30 cellular contexts compared by ENCODE assay signal in the genomic region with DNA sequence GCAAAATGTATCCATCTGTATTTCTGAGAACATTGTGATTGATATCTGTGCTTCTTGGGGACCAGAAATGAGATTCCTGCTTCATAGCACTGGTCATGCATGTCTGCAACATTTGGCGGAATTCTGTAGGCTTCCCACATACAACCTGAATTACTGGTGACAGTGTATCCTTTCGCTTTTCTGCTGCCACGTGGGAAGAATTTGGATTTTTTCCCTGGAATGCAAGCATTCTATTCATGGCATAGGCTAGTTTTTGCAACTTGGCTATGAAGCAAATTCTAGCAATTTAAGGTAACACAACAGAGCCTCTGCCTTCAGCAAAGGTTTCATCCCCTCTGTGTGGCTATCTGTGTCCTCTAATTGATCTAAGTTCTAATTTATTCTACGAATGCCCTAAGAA.
A peak's percentile ranks its signal among the peaks of the same experiment; 100 is the strongest.
DNase-seq lines count a peak whose midpoint lies in the region; ATAC-seq, FAIRE-seq and TF ChIP-seq lines count a peak whose summit lies in the region.
"Had no signal": no experiment of that assay in that cellular context is flagged by ENCODE, and none has a peak within 500 bp of the region (broad histone marks: within the 10 kb centered on the region; RNA-seq: fewer than 3 reads in every experiment).

No MANE protein-coding gene starts in this region.

- H4K91ac ChIP-seq in H1 (replicated peaks; ENCODE audit: insufficient read length, low read length) = no peak overlapping the region
- no peak overlapping the region for H4K91ac ChIP-seq in mesenchymal stem cell (ENCODE audit: low read length)

- H3K9me3 ChIP-seq in SK-N-SH (no peaks in the 10 kb centered on the region), H1 (ENCODE audit: insufficient read depth in 2 of 2, low read depth in 1 of 2, low read length in 1 of 2) (no peaks in the 10 kb centered on the region), mesenchymal stem cell (ENCODE audit: control insufficient read depth, low read length) (no peaks in the 10 kb centered on the region)
- H3K9me3 ChIP-seq: HAP-1, lower lobe of right lung, thyroid gland had no signal

- H3K9ac ChIP-seq in SK-N-SH (no peak overlapping the region; the same call in 1 of the 2 replicates), H1 (replicated peaks in 1 of 4; ENCODE audit: extremely low read depth in 1 of 4, low read depth in 3 of 4, low read length in 3 of 4) (no peak overlapping the region), mesenchymal stem cell (ENCODE audit: low read length) (peak overlapping the region; percentile 79)
- H3K9ac ChIP-seq: KMS-11 had no signal

- peaks cover 8% of the 10 kb centered on the region for H3F3A ChIP-seq in SK-N-SH (replicated peaks; ENCODE audit: insufficient read depth)

- peaks cover 25 to 88% of the 10 kb centered on the region in 2 experiments for H3K4me1 ChIP-seq in SK-N-SH (ENCODE audit: control insufficient read depth in 1 of 2, insufficient read depth in 2 of 2, low read depth in 1 of 2, low read length in 1 of 2)
- H3K4me1 ChIP-seq in H1 (replicated peaks in 1 of 4; ENCODE audit: control insufficient read depth in 3 of 4, insufficient read depth in 4 of 4, low read length in 3 of 4) = peaks cover 7 to 19% (median 11%) of the 10 kb centered on the region in 4 experiments; a peak in 6 of 7 replicates
- peaks cover 26% of the 10 kb centered on the region for H3K4me1 ChIP-seq in mesenchymal stem cell (ENCODE audit: control insufficient read depth, insufficient read depth, low read depth, low read length)
- H3K4me1 ChIP-seq: HAP-1 had no signal

- CTCF ChIA-PET in SK-N-SH (lab: Yijun Ruan, JAX) = interaction anchor here (1.0 kb wide), 1 partner anchor 13 kb away, joined by 3 read pairs; no protein-coding TSS in a partner anchor
- CTCF ChIA-PET in H1 (lab: Charles Lee; ENCODE audit: partially characterized antibody) = interaction anchor here (1.6 kb wide), 1 partner anchor 158 kb away, joined by 4 read pairs; no protein-coding TSS in a partner anchor

- H2AK5ac ChIP-seq in H1 (ENCODE audit: low read depth, low read length) (no peak overlapping the region), mesenchymal stem cell (ENCODE audit: low read length, severe bottlenecking) (no peak overlapping the region)

- H3K4ac ChIP-seq in H1 (replicated peaks; ENCODE audit: insufficient read length, low read depth, low read length) (no peak overlapping the region), mesenchymal stem cell (ENCODE audit: low read depth in 1 of 2, low read length in 2 of 2) (no peak overlapping the region)

- H3K27me3 ChIP-seq in SK-N-SH (ENCODE audit: insufficient read depth) (no peaks in the 10 kb centered on the region), H1 (replicated peaks in 1 of 4; ENCODE audit: control insufficient read depth in 3 of 4, extremely low read depth in 1 of 4, insufficient read depth in 3 of 4, low read length in 3 of 4) (no peaks in the 10 kb centered on the region), mesenchymal stem cell (ENCODE audit: control insufficient read depth in 1 of 2, insufficient read depth in 1 of 2, low read length in 2 of 2) (no peaks in the 10 kb centered on the region)
- H3K27me3 ChIP-seq: thyroid gland had no signal

- H4K8ac ChIP-seq in H1 (ENCODE audit: extremely low read depth, insufficient read depth, low read length) (no peak overlapping the region), mesenchymal stem cell (ENCODE audit: low read length) (no peak overlapping the region)

- WGBS in SK-N-SH (ENCODE audit: low lambda C conversion rate) = 73% methylated on average over 4 of the region's 4 CpGs
- WGBS in H1 (ENCODE audit: extremely low coverage in 1 of 2, insufficient coverage in 1 of 2, insufficient read length in 1 of 2, insufficient replicate concordance in 2 of 2, low coverage in 1 of 2, low lambda C conversion rate in 2 of 2, missing lambda C conversion rate in 1 of 2), 2 experiments = 88% methylated on average over 4 of the region's 4 CpGs; no CpG with 5 or more reads in 1 of the 2 experiments
- 97% methylated on average over 4 of the region's 4 CpGs for WGBS in mesenchymal stem cell

- peak overlapping the region; percentile 68 for H3K27ac Mint-ChIP-seq in stimulated activated memory B cell treated with anti-CD40 and anti-IgM and Interleukin-4, amounts not matched to agents 10 μg/mL and 1 μg/mL and 100 μg/mL, for 72 hours
- H3K27ac Mint-ChIP-seq: activated CD8-positive, alpha-beta T cell treated with anti-CD3 and anti-CD28 coated beads for 36 hours; activated naive CD4-positive, alpha-beta T cell treated with anti-CD3 and anti-CD28 coated beads, Interleukin-2, amount 50 U/mL, for 24 hours; activated T-helper 2 cell treated with anti-CD3 and anti-CD28 coated beads, Interferon-gamma antibody, Interleukin-2, Interleukin-4, amounts not matched to agents 10 μg/mL and 5 μg/mL and 100 μg/mL, durations not matched to agents 14 hours and 24 hours and 36 hours; CD4-positive, alpha-beta T cell; effector memory CD8-positive, alpha-beta T cell; progenitor cell of endocrine pancreas; stimulated activated naive CD8-positive, alpha-beta T cell treated with anti-CD3 and anti-CD28 coated beads, Interleukin-15, Interleukin-2, amounts not matched to agents 100 ng/mL and 50 ng/mL, for 24 hours had no signal

- TF ChIP-seq CTCF in SK-N-SH (IDR thresholded peaks at IDR 0.05) (no peak), H1 (IDR thresholded peaks at IDR 0.05; ENCODE audit: control extremely low read depth in 1 of 3, insufficient read depth in 1 of 3, low read depth in 1 of 3, low read length in 3 of 3) (no peak)

- H3K27me3 Mint-ChIP-seq in stimulated activated memory B cell treated with anti-CD40 and anti-IgM and Interleukin-4, amounts not matched to agents 10 μg/mL and 1 μg/mL and 100 μg/mL, for 72 hours = no peaks in the 10 kb centered on the region
- H3K27me3 Mint-ChIP-seq: activated naive CD4-positive, alpha-beta T cell treated with anti-CD3 and anti-CD28 coated beads, Interleukin-2, amount 50 U/mL, for 24 hours; CD4-positive, alpha-beta T cell; progenitor cell of endocrine pancreas; stimulated activated naive CD8-positive, alpha-beta T cell treated with anti-CD3 and anti-CD28 coated beads, Interleukin-15, Interleukin-2, amounts not matched to agents 100 ng/mL and 50 ng/mL, for 24 hours had no signal

- TF ChIP-seq RAD21 in SK-N-SH (IDR thresholded peaks at IDR 0.05; ENCODE audit: low read length) = no peak
- TF ChIP-seq RAD21 in H1 (IDR thresholded peaks at IDR 0.05 in 1 of 2, conservative IDR thresholded peaks at IDR 0.05 in 1 of 2; ENCODE audit: low read depth in 2 of 2, low read length in 2 of 2) = no peak

- H3K4me2 ChIP-seq in SK-N-SH = peak overlapping the region; percentile 29; the same call in 1 of the 2 replicates
- H3K4me2 ChIP-seq in H1 (ENCODE audit: insufficient read depth in 1 of 2, low read depth in 2 of 2, low read length in 2 of 2) = no peak overlapping the region
- no peak overlapping the region for H3K4me2 ChIP-seq in mesenchymal stem cell (ENCODE audit: low read length, poor library complexity, severe bottlenecking)
- H3K4me2 ChIP-seq: KMS-11 had no signal

- H2BK120ac ChIP-seq in H1 (replicated peaks; ENCODE audit: low read depth, low read length) = no peak overlapping the region
- H2BK120ac ChIP-seq in mesenchymal stem cell (ENCODE audit: low read depth, low read length) = no peak overlapping the region

- H2AFZ ChIP-seq in SK-N-SH (ENCODE audit: low read depth) = no peak overlapping the region
- no peak overlapping the region for H2AFZ ChIP-seq in H1 (ENCODE audit: low read length)
- no peak overlapping the region for H2AFZ ChIP-seq in mesenchymal stem cell (ENCODE audit: low read depth, low read length)

- POLR2A ChIA-PET in SK-N-SH (lab: Yijun Ruan, JAX) = no interaction called here
- POLR2A ChIA-PET in H1 (lab: Charles Lee; ENCODE audit: partially characterized antibody) = no interaction called here

- no peak overlapping the region for H2BK12ac ChIP-seq in H1 (ENCODE audit: low read depth, low read length)
- no peak overlapping the region for H2BK12ac ChIP-seq in mesenchymal stem cell (ENCODE audit: low read length in 2 of 2)

- no peak overlapping the region for H2BK15ac ChIP-seq in H1 (ENCODE audit: low read length)
- H2BK15ac ChIP-seq in mesenchymal stem cell (ENCODE audit: low read depth, poor library complexity, severe bottlenecking) = no peak overlapping the region

- H3K4me3 ChIP-seq in SK-N-SH (ENCODE audit: low read depth in 2 of 2, low read length in 1 of 2) (no peak overlapping the region), H1 (ENCODE audit: extremely low read depth in 1 of 4, insufficient read depth in 2 of 4, low read depth in 3 of 4, low read length in 4 of 4) (no peak overlapping the region), mesenchymal stem cell (ENCODE audit: insufficient read depth in 1 of 2, low read depth in 1 of 2, low read length in 2 of 2) (no peak overlapping the region)
- H3K4me3 ChIP-seq: HAP-1, lower lobe of right lung, SK-N-MC, thyroid gland had no signal

- no peak overlapping the region for H3K23ac ChIP-seq in H1 (ENCODE audit: insufficient read length)
- H3K23ac ChIP-seq in mesenchymal stem cell (ENCODE audit: low read length in 2 of 2) = peak overlapping the region in 1 of 2 experiments; percentile 37

- H3K79me1 ChIP-seq in H1 (ENCODE audit: low read depth, low read length) (peaks cover 3% of the 10 kb centered on the region; the same call in 1 of the 2 replicates), mesenchymal stem cell (replicated peaks; ENCODE audit: low read length, poor library complexity, severe bottlenecking) (peaks cover 23% of the 10 kb centered on the region)

- H3K4me1 Mint-ChIP-seq in stimulated activated memory B cell treated with anti-CD40 and anti-IgM and Interleukin-4, amounts not matched to agents 10 μg/mL and 1 μg/mL and 100 μg/mL, for 72 hours = peaks cover 25% of the 10 kb centered on the region

- H3K56ac ChIP-seq in H1 (replicated peaks; ENCODE audit: insufficient read length, low read depth, low read length) = no peak overlapping the region

- no peak for DNase-seq in SK-N-SH
- DNase-seq in H1 (ENCODE audit: low read depth in 1 of 2, low spot score in 2 of 2) = no peak
- no peak for DNase-seq in mesenchymal stem cell
- DNase-seq in iPS-NIHi7 (ENCODE audit: extremely low spot score) = no peak
- DNase-seq in NCI-H510A (lab: John Stamatoyannopoulos, UW) = no peak
- DNase-seq: activated CD4-positive, alpha-beta T cell treated with anti-CD3 and anti-CD28 coated beads for 1 hour; activated CD8-positive, alpha-beta T cell treated with anti-CD3 and anti-CD28 coated beads for 36 hours; CD4-positive, alpha-beta T cell; cortex of kidney; effector memory CD8-positive, alpha-beta T cell; lower lobe of right lung; NCI-H1436; NCI-H2081 treated with DMSO at 0.1 percent for 48 hours; NCI-H82; RPMI8226; T-helper 17 cell; thyroid gland had no signal

- TF ChIP-seq POLR2A in H1 (IDR thresholded peaks at IDR 0.05; ENCODE audit: control extremely low read depth in 1 of 2, low read depth in 2 of 2, low read length in 2 of 2) = no peak

- no peak overlapping the region for H2BK20ac ChIP-seq in H1 (ENCODE audit: low read length)

- ATAC-seq in SK-N-SH treated with all-trans-retinoic acid at 6 μM for 48 hours = no peak; the same call in 2 of the 3 replicates
- ATAC-seq in stimulated activated memory B cell treated with anti-CD40 and anti-IgM and Interleukin-4, amounts not matched to agents 10 μg/mL and 1 μg/mL and 100 μg/mL, for 72 hours = no peak
- ATAC-seq in GM21447 (IDR thresholded peaks at IDR 0.05; ENCODE audit: unreplicated experiment) = no peak
- ATAC-seq: activated CD8-positive, alpha-beta T cell treated with anti-CD3 and anti-CD28 coated beads for 36 hours; effector memory CD8-positive, alpha-beta T cell; lower lobe of right lung; T-helper 17 cell had no signal

- H3K9me2 ChIP-seq in SK-N-SH = no peaks in the 10 kb centered on the region

- H3K36me3 Mint-ChIP-seq in stimulated activated memory B cell treated with anti-CD40 and anti-IgM and Interleukin-4, amounts not matched to agents 10 μg/mL and 1 μg/mL and 100 μg/mL, for 72 hours = peaks cover 49% of the 10 kb centered on the region
- H3K36me3 Mint-ChIP-seq: activated naive CD4-positive, alpha-beta T cell treated with anti-CD3 and anti-CD28 coated beads, Interleukin-2, amount 50 U/mL, for 24 hours had no signal

- peaks cover 97% of the 10 kb centered on the region for H4K20me1 ChIP-seq in SK-N-SH (ENCODE audit: insufficient read depth)
- H4K20me1 ChIP-seq in H1 (replicated peaks in 1 of 2; ENCODE audit: control insufficient read depth in 1 of 2, insufficient read depth in 2 of 2, low read length in 2 of 2) = peaks cover 0 to 4% of the 10 kb centered on the region in 2 experiments

- H3K79me2 ChIP-seq in SK-N-SH (ENCODE audit: insufficient read depth) (peaks cover 100% of the 10 kb centered on the region), H1 (ENCODE audit: control insufficient read depth in 1 of 2, insufficient read depth in 2 of 2, low read length in 2 of 2) (no peaks in the 10 kb centered on the region; a peak in 1 of 4 replicates)

- no peak for TF ChIP-seq EP300 in SK-N-SH (IDR thresholded peaks at IDR 0.05; ENCODE audit: borderline replicate concordance in 1 of 2, low read depth in 1 of 2, low read length in 1 of 2)
- no peak for TF ChIP-seq EP300 in H1 (IDR thresholded peaks at IDR 0.05; ENCODE audit: borderline replicate concordance in 1 of 2, low read depth in 2 of 2, low read length in 2 of 2)

- H2BK5ac ChIP-seq in H1 (ENCODE audit: low read depth, low read length) = no peak overlapping the region
- no peak overlapping the region for H2BK5ac ChIP-seq in mesenchymal stem cell (ENCODE audit: low read depth, low read length, poor library complexity, severe bottlenecking)

- no peak overlapping the region for H3K4me3 Mint-ChIP-seq in stimulated activated memory B cell treated with anti-CD40 and anti-IgM and Interleukin-4, amounts not matched to agents 10 μg/mL and 1 μg/mL and 100 μg/mL, for 72 hours
- H3K4me3 Mint-ChIP-seq: activated CD8-positive, alpha-beta T cell treated with anti-CD3 and anti-CD28 coated beads for 36 hours; activated naive CD4-positive, alpha-beta T cell treated with anti-CD3 and anti-CD28 coated beads, Interleukin-2, amount 50 U/mL, for 24 hours; CD4-positive, alpha-beta T cell; effector memory CD8-positive, alpha-beta T cell; stimulated activated naive CD8-positive, alpha-beta T cell treated with anti-CD3 and anti-CD28 coated beads, Interleukin-15, Interleukin-2, amounts not matched to agents 100 ng/mL and 50 ng/mL, for 24 hours; T-helper 17 cell had no signal

- H3K36me3 ChIP-seq in SK-N-SH (replicated peaks in 1 of 2; ENCODE audit: control insufficient read depth in 1 of 2, insufficient read depth in 2 of 2, low read length in 1 of 2) (peaks cover 10 to 12% of the 10 kb centered on the region in 2 experiments), H1 (ENCODE audit: control insufficient read depth in 2 of 4, insufficient read depth in 4 of 4, low read length in 3 of 4) (no peaks in the 10 kb centered on the region), mesenchymal stem cell (ENCODE audit: control insufficient read depth in 1 of 2, insufficient read depth in 2 of 2, low read depth in 1 of 2, low read length in 2 of 2) (peaks cover 11 to 19% of the 10 kb centered on the region in 2 experiments)
- H3K36me3 ChIP-seq: HAP-1, thyroid gland had no signal

- no peaks in the 10 kb centered on the region for H3K9me3 Mint-ChIP-seq in stimulated activated memory B cell treated with anti-CD40 and anti-IgM and Interleukin-4, amounts not matched to agents 10 μg/mL and 1 μg/mL and 100 μg/mL, for 72 hours
- H3K9me3 Mint-ChIP-seq: activated CD8-positive, alpha-beta T cell treated with anti-CD3 and anti-CD28 coated beads for 36 hours; activated naive CD4-positive, alpha-beta T cell treated with anti-CD3 and anti-CD28 coated beads, Interleukin-2, amount 50 U/mL, for 24 hours; activated T-helper 2 cell treated with anti-CD3 and anti-CD28 coated beads, Interferon-gamma antibody, Interleukin-2, Interleukin-4, amounts not matched to agents 10 μg/mL and 5 μg/mL and 100 μg/mL, durations not matched to agents 14 hours and 24 hours and 36 hours; CD4-positive, alpha-beta T cell; effector memory CD8-positive, alpha-beta T cell; stimulated activated naive CD8-positive, alpha-beta T cell treated with anti-CD3 and anti-CD28 coated beads, Interleukin-15, Interleukin-2, amounts not matched to agents 100 ng/mL and 50 ng/mL, for 24 hours had no signal

- no peak overlapping the region for H3K18ac ChIP-seq in H1 (ENCODE audit: extremely low read depth, low read length)
- H3K18ac ChIP-seq in mesenchymal stem cell (ENCODE audit: low read depth in 1 of 2, low read length in 2 of 2) = no peak overlapping the region

- peak overlapping the region in 1 of 2 experiments; percentile 66 for H3K27ac ChIP-seq in SK-N-SH (ENCODE audit: low read depth in 2 of 2, low read length in 1 of 2)
- H3K27ac ChIP-seq in H1 (ENCODE audit: low read depth, low read length) = no peak overlapping the region
- H3K27ac ChIP-seq in mesenchymal stem cell (ENCODE audit: low read length, poor library complexity, severe bottlenecking) = no peak overlapping the region
- H3K27ac ChIP-seq: 22Rv1, KMS-11, lower lobe of right lung, SK-N-MC, thyroid gland had no signal

- no peak overlapping the region for H4K5ac ChIP-seq in H1 (ENCODE audit: insufficient read length, low read depth, low read length)

- H3K23me2 ChIP-seq in H1 (ENCODE audit: low read depth, low read length) = no peaks in the 10 kb centered on the region

- FAIRE-seq in H1 (lab: Jason Lieb, UNC) = no peak
- FAIRE-seq: GM12892, HTR-8/SVneo had no signal

- H3K14ac ChIP-seq in H1 (ENCODE audit: insufficient read length) = no peak overlapping the region
- no peak overlapping the region for H3K14ac ChIP-seq in mesenchymal stem cell (ENCODE audit: low read length in 2 of 2)

Comparison
In these comparisons a context has a peak if more than half of its experiments do, and no peak if none do; other contexts are left out.
1. Of the 17 proteins assayed by ChIP-seq in both H1 and SK-N-SH: peak only in H1: TEAD4; only in SK-N-SH: none; in both: none; in neither: 16.